24 cellular contexts compared by ENCODE assay signal in the genomic region with DNA sequence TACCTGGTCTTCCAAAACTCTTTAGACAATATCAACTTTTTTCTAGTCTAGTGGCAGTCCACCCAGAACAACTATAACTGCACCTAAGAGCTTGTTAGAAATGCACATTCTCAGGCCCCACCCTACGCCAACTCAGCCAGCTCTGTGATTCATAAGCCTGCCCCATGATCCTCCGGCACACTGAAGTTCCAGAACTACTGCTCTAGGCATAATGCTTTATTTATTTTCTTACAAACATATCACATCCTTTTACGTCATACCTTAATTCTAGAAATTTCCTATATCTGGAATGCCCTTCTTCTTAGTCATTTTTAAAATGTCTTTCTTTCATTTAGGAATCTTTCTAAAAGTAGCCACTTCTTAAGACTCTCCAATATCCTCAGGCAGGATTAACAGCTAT.
DNase-seq lines count a peak whose midpoint lies in the region; ATAC-seq, FAIRE-seq and TF ChIP-seq lines count a peak whose summit lies in the region.
"Had no signal": no experiment of that assay in that cellular context is flagged by ENCODE, and none has a peak within 500 bp of the region (broad histone marks: within the 10 kb centered on the region; RNA-seq: fewer than 3 reads in every experiment).

No MANE protein-coding gene starts in this region.

- no peaks in the 10 kb centered on the region for H4K20me1 ChIP-seq in PC-9 (ENCODE audit: insufficient read depth)
- H4K20me1 ChIP-seq in endothelial cell of umbilical vein (replicated peaks; ENCODE audit: control insufficient read depth, extremely low read depth, insufficient read depth, low read length), result no peaks in the 10 kb centered on the region

- intact Hi-C loops in PC-9 (cut with micrococcal nuclease; ENCODE audit: unreplicated experiment) (no loop called here), endothelial cell of umbilical vein (cut with micrococcal nuclease) (no loop called here)

- no peak overlapping the region for H3K4me3 ChIP-seq in PC-9
- H3K4me3 ChIP-seq in endothelial cell of umbilical vein (replicated peaks in 1 of 3; ENCODE audit: insufficient read depth in 1 of 3, low read depth in 1 of 3, low read length in 3 of 3), result no peak overlapping the region
- H3K4me3 ChIP-seq: skin epidermis, vagina had no signal

- no peak for TF ChIP-seq POLR2A in endothelial cell of umbilical vein (IDR thresholded peaks at IDR 0.05; ENCODE audit: low read depth, low read length)

- H3K27ac ChIP-seq in PC-9, result peak overlapping the region; percentile 73; the same call in 1 of the 2 replicates
- no peak overlapping the region for H3K27ac ChIP-seq in endothelial cell of umbilical vein (ENCODE audit: insufficient read depth, low read depth, low read length)
- H3K27ac ChIP-seq: skin epidermis, vagina had no signal

- no peak for ATAC-seq in HG02870 (IDR thresholded peaks at IDR 0.05; ENCODE audit: unreplicated experiment)
- ATAC-seq: naive thymus-derived CD8-positive, alpha-beta T cell had no signal

- POLR2A ChIA-PET in PC-9 (lab: Charles Lee; ENCODE audit: unreplicated experiment) (no interaction called here), endothelial cell of umbilical vein (lab: Charles Lee) (no interaction called here)

- H3F3A ChIP-seq in PC-9 (ENCODE audit: insufficient read depth, low read depth), result peaks cover 18% of the 10 kb centered on the region

- H3K9me2 ChIP-seq in PC-9 (ENCODE audit: insufficient read depth), result no peaks in the 10 kb centered on the region

- H3K27me3 ChIP-seq in PC-9 (ENCODE audit: insufficient read depth, low read depth) (no peaks in the 10 kb centered on the region), endothelial cell of umbilical vein (ENCODE audit: control insufficient read depth in 2 of 2, insufficient read depth in 2 of 2, low read length in 2 of 2) (no peaks in the 10 kb centered on the region)
- H3K27me3 ChIP-seq: vagina had no signal

- H2AFZ ChIP-seq in PC-9 (no peak overlapping the region), endothelial cell of umbilical vein (ENCODE audit: low read depth, low read length) (no peak overlapping the region)

- in situ Hi-C loops in GM13976 (cut with MboI; ENCODE audit: low sequenced_read_pairs, unreplicated experiment), result no loop called here

- TF ChIP-seq CTCF in PC-9 (conservative IDR thresholded peaks at IDR 0.05) (no peak), endothelial cell of umbilical vein (IDR thresholded peaks at IDR 0.05; ENCODE audit: extremely low read depth in 1 of 2, insufficient read depth in 1 of 2, low read depth in 1 of 2, low read length in 2 of 2) (no peak), GM13976 (IDR thresholded peaks at IDR 0.05; ENCODE audit: borderline replicate concordance, control extremely low read depth, extremely low read depth, insufficient read depth, missing control alignments) (no peak)

- H3K9me1 ChIP-seq in endothelial cell of umbilical vein (replicated peaks; ENCODE audit: control insufficient read depth, extremely low read depth, insufficient read depth, low read length), result no peaks in the 10 kb centered on the region

- no peak overlapping the region for H3K9ac ChIP-seq in endothelial cell of umbilical vein (replicated peaks; ENCODE audit: extremely low read depth, insufficient read depth, low read length)

- no TSS peak for BruUV-seq in PC-9 (replicated peaks; lab: Mats Ljungman, UMichigan)
- BruUV-seq in endothelial cell of umbilical vein (replicated peaks; lab: Mats Ljungman, UMichigan), result no TSS peak

- H3K79me2 ChIP-seq in PC-9 (ENCODE audit: low read depth) (no peaks in the 10 kb centered on the region), endothelial cell of umbilical vein (ENCODE audit: control insufficient read depth, insufficient read depth, low read length) (no peaks in the 10 kb centered on the region)

- dilution Hi-C loops in endothelial cell of umbilical vein (cut with MboI; ENCODE audit: extremely low pct_ligation_motif_present, low sequenced_read_pairs), result no loop called here

- H3K9me3 ChIP-seq in PC-9 (ENCODE audit: insufficient read depth, low read depth) (peaks cover 44% of the 10 kb centered on the region), endothelial cell of umbilical vein (replicated peaks; ENCODE audit: control insufficient read depth, insufficient read depth, low read length) (no peaks in the 10 kb centered on the region)
- H3K9me3 ChIP-seq: Caco-2, vagina had no signal

- CTCF ChIA-PET in PC-9 (lab: Charles Lee), result no interaction called here
- CTCF ChIA-PET in endothelial cell of umbilical vein (lab: Charles Lee), result no interaction called here

- H3K4me1 ChIP-seq in PC-9 (replicated peaks; ENCODE audit: insufficient read depth) (peaks cover 23% of the 10 kb centered on the region), endothelial cell of umbilical vein (ENCODE audit: control insufficient read depth, extremely low read depth, insufficient read depth, low read length) (peaks cover 14% of the 10 kb centered on the region)
- H3K4me1 ChIP-seq: vagina had no signal

- H3K36me3 ChIP-seq in PC-9 (ENCODE audit: low read depth) (peaks cover 7% of the 10 kb centered on the region; the same call in 1 of the 2 replicates), endothelial cell of umbilical vein (ENCODE audit: control insufficient read depth in 2 of 2, extremely low read depth in 1 of 2, insufficient read depth in 2 of 2, low read length in 2 of 2) (no peaks in the 10 kb centered on the region)
- H3K36me3 ChIP-seq: vagina had no signal

- H3K4me2 ChIP-seq in PC-9, result no peak overlapping the region
- no peak overlapping the region for H3K4me2 ChIP-seq in endothelial cell of umbilical vein (ENCODE audit: insufficient read depth, low read length)

- FAIRE-seq in endothelial cell of umbilical vein (lab: Jason Lieb, UNC), result no peak
- FAIRE-seq: HTR-8/SVneo, RCC 7860 had no signal

- DNase-seq in COLO829 (ENCODE audit: low spot score) (peak; percentile 74), PC-9 (no peak), endothelial cell of umbilical vein (ENCODE audit: low read depth, low spot score) (peak; percentile 37), iris pigment epithelial cell (ENCODE audit: low read depth) (peak; percentile 89), NCI-H526 treated with DMSO at 0.1 percent for 48 hours (lab: John Stamatoyannopoulos, UW) (no peak), HuH-7 (ENCODE audit: low spot score) (no peak), GM13976 (ENCODE audit: low spot score) (no peak)
- DNase-seq: activated CD4-positive, alpha-beta T cell treated with anti-CD3 and anti-CD28 coated beads, Interleukin-2, amount 10 ng/mL, durations not matched to agents 24 days and 14 days; aorta; Caco-2; cortex of kidney; GDM1; hypothalamus; naive thymus-derived CD8-positive, alpha-beta T cell; NCI-H1417; NCI-H2171; NCI-H82; stimulated activated CD8-positive, alpha-beta memory T cell treated with anti-CD3 and anti-CD28 coated beads, Interleukin-4, amount 100 ng/mL, for 48 hours; substantia nigra had no signal

TF ChIP-seq in endothelial cell of umbilical vein, 7 proteins besides CTCF, POLR2A, EP300 and RAD21:
- TF ChIP-seq EZH2 (IDR thresholded peaks at IDR 0.05; ENCODE audit: borderline replicate concordance, low read depth, low read length, severe bottlenecking) (no peak), POLR2AphosphoS5 (IDR thresholded peaks at IDR 0.05; ENCODE audit: insufficient read depth, low read depth, low read length) (no peak), JUN (IDR thresholded peaks at IDR 0.05; ENCODE audit: borderline replicate concordance, insufficient read depth, insufficient read length, low read depth) (no peak), FOS (IDR thresholded peaks at IDR 0.05; ENCODE audit: borderline replicate concordance, insufficient read depth, low read length) (no peak), MYC (IDR thresholded peaks at IDR 0.05; ENCODE audit: low read depth, low read length) (no peak), GATA2 (IDR thresholded peaks at IDR 0.05; ENCODE audit: insufficient read depth, insufficient read length, low read depth, low read length) (no peak)
- TF ChIP-seq, protein P1, sequence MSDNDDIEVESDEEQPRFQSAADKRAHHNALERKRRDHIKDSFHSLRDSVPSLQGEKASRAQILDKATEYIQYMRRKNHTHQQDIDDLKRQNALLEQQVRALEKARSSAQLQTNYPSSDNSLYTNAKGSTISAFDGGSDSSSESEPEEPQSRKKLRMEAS (IDR thresholded peaks at IDR 0.05; ENCODE audit: insufficient read depth, insufficient read length), result no peak

Comparison
In these comparisons a context has a peak if more than half of its experiments do, and no peak if none do; other contexts are left out.
1. DNase-seq: peak in COLO829 (single experiment), endothelial cell of umbilical vein (single experiment) and iris pigment epithelial cell (single experiment); none in PC-9 (0 of 2), NCI-H526 treated with DMSO at 0.1 percent for 48 hours (single experiment), HuH-7 (single experiment) and GM13976 (single experiment).